24 cellular contexts compared by ENCODE assay signal in the genomic region with DNA sequence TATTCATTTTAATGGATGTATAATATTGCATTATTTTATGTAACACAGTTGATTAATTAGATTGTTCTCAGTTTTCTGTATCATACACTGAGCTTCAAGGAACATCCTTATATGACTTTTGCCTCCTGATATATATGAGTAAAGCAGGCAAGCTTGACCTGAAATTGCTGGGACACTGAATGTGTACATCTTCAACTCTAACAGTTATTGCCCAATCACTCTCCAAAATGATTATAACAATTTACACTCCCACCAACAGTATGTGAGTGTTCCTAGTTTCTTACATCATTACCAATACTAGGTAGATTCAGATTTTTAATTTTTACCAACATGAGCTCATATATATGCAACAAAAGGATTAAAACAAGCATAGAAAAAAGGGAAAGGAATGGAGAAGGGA.
DNase-seq lines count a peak whose midpoint lies in the region; ATAC-seq and TF ChIP-seq lines count a peak whose summit lies in the region.
"Had no signal": no experiment of that assay in that cellular context is flagged by ENCODE, and none has a peak within 500 bp of the region (broad histone marks: within the 10 kb centered on the region; RNA-seq: fewer than 3 reads in every experiment).

No MANE protein-coding gene starts in this region.

- H3F3A ChIP-seq in PC-3 (ENCODE audit: low read length, unreplicated experiment) = no peaks in the 10 kb centered on the region

- H3K4me3 ChIP-seq in PC-3 (ENCODE audit: low read length) = no peak overlapping the region
- no peak overlapping the region for H3K4me3 ChIP-seq in fibroblast of mammary gland (ENCODE audit: control insufficient read depth, low read depth, low read length)
- no peak overlapping the region for H3K4me3 ChIP-seq in left lung
- H3K4me3 ChIP-seq: cardiac muscle cell, colonic mucosa, gastrocnemius medialis had no signal

- CTCF ChIA-PET in PC-3 (lab: Charles Lee) = no interaction called here

- peaks cover 4% of the 10 kb centered on the region for H3K9me3 Mint-ChIP-seq in natural killer cell treated with Interleukin-12 subunit alpha and Interleukin-12 subunit beta and Interleukin-15 and Interleukin-18, amount 100 ng/mL, for 72 hours
- H3K9me3 Mint-ChIP-seq in natural killer cell (no peaks in the 10 kb centered on the region), endothelial cell (ENCODE audit: unreplicated experiment) (no peaks in the 10 kb centered on the region)
- no peaks in the 10 kb centered on the region for H3K9me3 Mint-ChIP-seq in activated CD4-positive, alpha-beta T cell treated with anti-CD3 and anti-CD28 coated beads, Interleukin-2, amount 10 ng/mL, durations not matched to agents 24 days and 14 days

- H3K36me3 ChIP-seq in PC-3 (ENCODE audit: low read depth, low read length) (no peaks in the 10 kb centered on the region), left lung (peaks cover 0 to 11% of the 10 kb centered on the region in 2 donors)
- H3K36me3 ChIP-seq: cardiac muscle cell, colonic mucosa, gastrocnemius medialis had no signal

- DNase-seq in natural killer cell treated with Interleukin-12 subunit alpha and Interleukin-12 subunit beta and Interleukin-15 and Interleukin-18, amount 100 ng/mL, for 72 hours (ENCODE audit: low spot score) = no peak
- DNase-seq in natural killer cell (no peak), PC-3 (no peak), fibroblast of mammary gland (ENCODE audit: low read depth) (peak; percentile 60), left lung (no peak), endothelial cell (ENCODE audit: low spot score) (no peak)
- DNase-seq in activated CD4-positive, alpha-beta T cell treated with anti-CD3 and anti-CD28 coated beads, Interleukin-2, amount 10 ng/mL, durations not matched to agents 24 days and 14 days = no peak
- DNase-seq: activated CD4-positive, alpha-beta T cell treated with anti-CD3 and anti-CD28 coated beads, Interleukin-2, amount 50 U/mL, for 48 hours; activated CD4-positive, CD25-positive, alpha-beta regulatory T cell; activated naive CD4-positive, alpha-beta T cell treated with anti-CD3 and anti-CD28 coated beads, Interleukin-2, amount 10 ng/mL, durations not matched to agents 7 days and 5 days; anterior cingulate cortex; colonic mucosa; DMS153; effector memory CD4-positive, alpha-beta T cell; gastrocnemius medialis; hypothalamus; left ventricle myocardium superior; naive thymus-derived CD8-positive, alpha-beta T cell; NCI-H1417; NCI-H2029 treated with DMSO at 0.1 percent for 48 hours; Right ventricle myocardium superior; T-helper 9 cell had no signal

- intact Hi-C loops in natural killer cell (cut with micrococcal nuclease) (no loop called here), PC-3 (cut with micrococcal nuclease) (no loop called here), left lung (cut with DNase I) (no loop called here)
- intact Hi-C loops in activated CD4-positive, alpha-beta T cell treated with anti-CD3 and anti-CD28 coated beads, Interleukin-2, amount 10 ng/mL, durations not matched to agents 24 days and 14 days (cut with micrococcal nuclease) = no loop called here

- H3K4me2 ChIP-seq in PC-3 (ENCODE audit: low read length) = peak overlapping the region; percentile 54

- no peak overlapping the region for H3K9ac ChIP-seq in PC-3 (ENCODE audit: low read length)

- BruUV-seq in PC-3 (replicated peaks; lab: Mats Ljungman, UMichigan) = no TSS peak

- peak overlapping the region; percentile 25 for H3K4me3 Mint-ChIP-seq in natural killer cell treated with Interleukin-12 subunit alpha and Interleukin-12 subunit beta and Interleukin-15 and Interleukin-18, amount 100 ng/mL, for 72 hours
- H3K4me3 Mint-ChIP-seq in natural killer cell (no peak overlapping the region), endothelial cell (ENCODE audit: unreplicated experiment) (no peak overlapping the region)
- no peak overlapping the region for H3K4me3 Mint-ChIP-seq in activated CD4-positive, alpha-beta T cell treated with anti-CD3 and anti-CD28 coated beads, Interleukin-2, amount 10 ng/mL, durations not matched to agents 24 days and 14 days
- H3K4me3 Mint-ChIP-seq: activated naive CD4-positive, alpha-beta T cell treated with anti-CD3 and anti-CD28 coated beads, Interleukin-2, amount 10 ng/mL, durations not matched to agents 7 days and 5 days; naive thymus-derived CD8-positive, alpha-beta T cell had no signal

- no peaks in the 10 kb centered on the region for H3K27me3 Mint-ChIP-seq in natural killer cell treated with Interleukin-12 subunit alpha and Interleukin-12 subunit beta and Interleukin-15 and Interleukin-18, amount 100 ng/mL, for 72 hours
- no peaks in the 10 kb centered on the region for H3K27me3 Mint-ChIP-seq in natural killer cell (ENCODE audit: low read depth in 2 of 2)
- H3K27me3 Mint-ChIP-seq in activated CD4-positive, alpha-beta T cell treated with anti-CD3 and anti-CD28 coated beads, Interleukin-2, amount 10 ng/mL, durations not matched to agents 24 days and 14 days = no peaks in the 10 kb centered on the region
- H3K27me3 Mint-ChIP-seq in endothelial cell (ENCODE audit: unreplicated experiment) = peaks cover 9% of the 10 kb centered on the region
- H3K27me3 Mint-ChIP-seq: naive thymus-derived CD8-positive, alpha-beta T cell had no signal

- peak overlapping the region in 1 of 2 donors; percentile 13 for H3K27ac Mint-ChIP-seq in natural killer cell treated with Interleukin-12 subunit alpha and Interleukin-12 subunit beta and Interleukin-15 and Interleukin-18, amount 100 ng/mL, for 72 hours
- no peak overlapping the region for H3K27ac Mint-ChIP-seq in natural killer cell
- H3K27ac Mint-ChIP-seq in activated CD4-positive, alpha-beta T cell treated with anti-CD3 and anti-CD28 coated beads, Interleukin-2, amount 10 ng/mL, durations not matched to agents 24 days and 14 days = no peak overlapping the region
- H3K27ac Mint-ChIP-seq in endothelial cell (ENCODE audit: unreplicated experiment) = no peak overlapping the region
- H3K27ac Mint-ChIP-seq: activated naive CD4-positive, alpha-beta T cell treated with anti-CD3 and anti-CD28 coated beads, Interleukin-2, amount 10 ng/mL, durations not matched to agents 7 days and 5 days; naive thymus-derived CD8-positive, alpha-beta T cell had no signal

- H3K27me3 ChIP-seq in PC-3 (ENCODE audit: low read length) (no peaks in the 10 kb centered on the region), left lung (no peaks in the 10 kb centered on the region)
- H3K27me3 ChIP-seq: cardiac muscle cell, colonic mucosa, gastrocnemius medialis had no signal

- H3K9me3 ChIP-seq in PC-3 (ENCODE audit: low read length) (no peaks in the 10 kb centered on the region), left lung (no peaks in the 10 kb centered on the region)
- H3K9me3 ChIP-seq: colonic mucosa, gastrocnemius medialis had no signal

- peaks cover 12 to 13% of the 10 kb centered on the region in 2 donors for H3K4me1 Mint-ChIP-seq in natural killer cell treated with Interleukin-12 subunit alpha and Interleukin-12 subunit beta and Interleukin-15 and Interleukin-18, amount 100 ng/mL, for 72 hours (ENCODE audit: low read depth in 2 of 2)
- peaks cover 5 to 9% of the 10 kb centered on the region in 2 donors for H3K4me1 Mint-ChIP-seq in natural killer cell
- no peaks in the 10 kb centered on the region for H3K4me1 Mint-ChIP-seq in activated CD4-positive, alpha-beta T cell treated with anti-CD3 and anti-CD28 coated beads, Interleukin-2, amount 10 ng/mL, durations not matched to agents 24 days and 14 days
- no peaks in the 10 kb centered on the region for H3K4me1 Mint-ChIP-seq in endothelial cell (ENCODE audit: unreplicated experiment)
- H3K4me1 Mint-ChIP-seq: activated naive CD4-positive, alpha-beta T cell treated with anti-CD3 and anti-CD28 coated beads, Interleukin-2, amount 10 ng/mL, durations not matched to agents 7 days and 5 days; naive thymus-derived CD8-positive, alpha-beta T cell had no signal

- POLR2A ChIA-PET in PC-3 (lab: Charles Lee; ENCODE audit: unreplicated experiment) = no interaction called here

- H3K27ac ChIP-seq in PC-3 (ENCODE audit: low read length) (peak overlapping the region; percentile 70), left lung (no peak overlapping the region)
- H3K27ac ChIP-seq: cardiac muscle cell, colonic mucosa, gastrocnemius medialis had no signal

- H4K20me1 ChIP-seq in PC-3 (ENCODE audit: low read length) = no peaks in the 10 kb centered on the region

- H3K79me2 ChIP-seq in PC-3 (ENCODE audit: low read length) = no peaks in the 10 kb centered on the region

- H3K36me3 Mint-ChIP-seq in natural killer cell treated with Interleukin-12 subunit alpha and Interleukin-12 subunit beta and Interleukin-15 and Interleukin-18, amount 100 ng/mL, for 72 hours = peaks cover 13% of the 10 kb centered on the region
- H3K36me3 Mint-ChIP-seq in natural killer cell (no peaks in the 10 kb centered on the region), endothelial cell (ENCODE audit: low read depth, unreplicated experiment) (peaks cover 36% of the 10 kb centered on the region)
- no peaks in the 10 kb centered on the region for H3K36me3 Mint-ChIP-seq in activated CD4-positive, alpha-beta T cell treated with anti-CD3 and anti-CD28 coated beads, Interleukin-2, amount 10 ng/mL, durations not matched to agents 24 days and 14 days (ENCODE audit: low read depth)
- H3K36me3 Mint-ChIP-seq: activated naive CD4-positive, alpha-beta T cell treated with anti-CD3 and anti-CD28 coated beads, Interleukin-2, amount 10 ng/mL, durations not matched to agents 7 days and 5 days; naive thymus-derived CD8-positive, alpha-beta T cell had no signal

- H3K9me2 ChIP-seq in PC-3 (replicated peaks; ENCODE audit: low read length) = no peaks in the 10 kb centered on the region

- TF ChIP-seq CTCF in natural killer cell (IDR thresholded peaks at IDR 0.05) = no peak
- no peak for TF ChIP-seq CTCF in PC-3 (conservative IDR thresholded peaks at IDR 0.05; ENCODE audit: low read depth, low read length)
- TF ChIP-seq CTCF in fibroblast of mammary gland (conservative IDR thresholded peaks at IDR 0.05; ENCODE audit: control insufficient read depth, insufficient read depth, low read depth, low read length) = no peak
- no peak for TF ChIP-seq CTCF in left lung (IDR thresholded peaks at IDR 0.05)
- no peak for TF ChIP-seq CTCF in endothelial cell (IDR thresholded peaks at IDR 0.05; ENCODE audit: unreplicated experiment)

- H3K4me1 ChIP-seq in PC-3 (ENCODE audit: insufficient read depth, low read length) = peaks cover 14% of the 10 kb centered on the region
- no peaks in the 10 kb centered on the region for H3K4me1 ChIP-seq in left lung
- H3K4me1 ChIP-seq: colonic mucosa had no signal

- ATAC-seq in natural killer cell treated with Interleukin-12 subunit alpha and Interleukin-12 subunit beta and Interleukin-15 and Interleukin-18, amount 100 ng/mL, for 72 hours = peak in 1 of 2 donors; percentile 43
- ATAC-seq in natural killer cell (no peak), PC-3 (peak; percentile 24; the same call in 1 of the 2 replicates), left lung (no peak), GM19035 (IDR thresholded peaks at IDR 0.05; ENCODE audit: unreplicated experiment) (no peak)
- ATAC-seq: left ventricle myocardium superior; naive thymus-derived CD8-positive, alpha-beta T cell had no signal

- no peak overlapping the region for H2AFZ ChIP-seq in PC-3 (ENCODE audit: low read length)
